In the genomic region with DNA sequence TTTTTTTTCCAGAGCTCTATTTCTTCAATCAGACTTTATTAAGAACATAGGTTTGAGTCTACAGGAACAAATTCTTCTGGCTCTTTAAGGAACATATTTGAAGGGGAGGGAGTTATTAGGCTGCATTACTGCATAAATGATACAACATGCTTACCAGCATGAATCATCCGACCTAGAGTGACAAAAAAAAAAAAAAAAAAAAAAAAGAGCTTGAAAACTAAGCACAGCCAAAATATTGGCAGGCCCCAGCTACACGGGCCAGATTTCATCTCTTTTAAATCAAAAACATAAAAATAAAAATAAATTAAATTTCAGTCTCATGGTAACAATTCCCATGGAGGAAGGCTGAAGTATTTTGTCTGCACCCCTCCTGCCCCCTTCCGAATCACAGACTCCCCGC, we compare ENCODE assay signal across 12 cellular contexts. TPM values are rescaled to one million over a fixed set of nuclear protein-coding genes. Genes with fewer than 3 reads are reported as not detected.
DNase-seq lines count a peak whose midpoint lies in the region; ATAC-seq and TF ChIP-seq lines count a peak whose summit lies in the region.
"Had no signal": no experiment of that assay in that cellular context is flagged by ENCODE, and none has a peak within 500 bp of the region (broad histone marks: within the 10 kb centered on the region; RNA-seq: fewer than 3 reads in every experiment).

No MANE protein-coding gene starts in this region.

- H3K36me3 Mint-ChIP-seq in progenitor cell of endocrine pancreas (ENCODE audit: insufficient read depth) = no peaks in the 10 kb centered on the region

- H3K27me3 Mint-ChIP-seq in progenitor cell of endocrine pancreas = peaks cover 64% of the 10 kb centered on the region

- no peak for TF ChIP-seq CTCF in progenitor cell of endocrine pancreas (IDR thresholded peaks at IDR 0.05; ENCODE audit: unreplicated experiment)

- H3K9me3 Mint-ChIP-seq in progenitor cell of endocrine pancreas (ENCODE audit: low read depth) = no peaks in the 10 kb centered on the region
- H3K9me3 Mint-ChIP-seq: T-helper 1 cell treated with Interleukin-12 subunit alpha and Interleukin-12 subunit beta and Interleukin-4 antibody, amounts not matched to agents 30 μg/mL and 1 μg/mL, for 36 hours had no signal

- no peak overlapping the region for H3K27ac Mint-ChIP-seq in progenitor cell of endocrine pancreas
- H3K27ac Mint-ChIP-seq: naive thymus-derived CD8-positive, alpha-beta T cell; T-helper 1 cell treated with Interleukin-12 subunit alpha and Interleukin-12 subunit beta and Interleukin-4 antibody, amounts not matched to agents 30 μg/mL and 1 μg/mL, for 36 hours had no signal

- DNase-seq in Daoy (ENCODE audit: low read depth) (peak; percentile 52), fibroblast of the conjunctiva (ENCODE audit: low read depth) (peak; percentile 67), progenitor cell of endocrine pancreas (ENCODE audit: low spot score, unreplicated experiment) (no peak), CD1c-positive myeloid dendritic cell (ENCODE audit: extremely low spot score) (no peak), occipital lobe (lab: John Stamatoyannopoulos, UW) (no peak), MV-4-11 (lab: John Stamatoyannopoulos, UW) (no peak)
- DNase-seq: DMS153; naive thymus-derived CD8-positive, alpha-beta T cell; NCI-H446 treated with DMSO at 0.1 percent for 48 hours had no signal

- ATAC-seq in SK-N-SH treated with all-trans-retinoic acid at 6 μM for 48 hours = peak; percentile 58
- ATAC-seq in GM21717 (IDR thresholded peaks at IDR 0.05; ENCODE audit: unreplicated experiment) = no peak
- ATAC-seq: naive thymus-derived CD8-positive, alpha-beta T cell had no signal

- peak overlapping the region; percentile 57 for H3K4me3 Mint-ChIP-seq in progenitor cell of endocrine pancreas (ENCODE audit: low read depth)
- H3K4me3 Mint-ChIP-seq: naive thymus-derived CD8-positive, alpha-beta T cell; T-helper 1 cell treated with Interleukin-12 subunit alpha and Interleukin-12 subunit beta and Interleukin-4 antibody, amounts not matched to agents 30 μg/mL and 1 μg/mL, for 36 hours had no signal

- H3K4me1 Mint-ChIP-seq in progenitor cell of endocrine pancreas (ENCODE audit: low read depth) = no peaks in the 10 kb centered on the region

TF ChIP-seq in SK-N-SH treated with all-trans-retinoic acid at 6 μM for 48 hours, 23 proteins besides CTCF, POLR2A, EP300 and RAD21:
- TF ChIP-seq PPARA (CRISPR knock-in tag; IDR thresholded peaks at IDR 0.05; ENCODE audit: borderline replicate concordance) = no peak
- no peak for TF ChIP-seq ESRRG (CRISPR knock-in tag; IDR thresholded peaks at IDR 0.05)

RNA-seq across cellular contexts. Expression of a gene that starts 26.3 kb away (rescaled TPM):
- 11.1 and 13.4 TPM in 2 replicates for total RNA-seq in Daoy (2014; rRNA removed; shearing (Covaris generic))
- 5.8 and 11.7 TPM in 2 replicates for total RNA-seq in progenitor cell of endocrine pancreas
- total RNA-seq in occipital lobe = not detected
- total RNA-seq: naive thymus-derived CD8-positive, alpha-beta T cell had no signal

Comparison
In these comparisons a context has a peak if more than half of its experiments do, and no peak if none do; other contexts are left out.
1. DNase-seq: peak in Daoy (single experiment) and fibroblast of the conjunctiva (single experiment); none in progenitor cell of endocrine pancreas (single experiment), CD1c-positive myeloid dendritic cell (single experiment), occipital lobe (single experiment) and MV-4-11 (single experiment).